In genomic region chr6:42978793-42979522, GRCh38 we compare ENCODE assay signal across 1 cellular context.
TF ChIP-seq lines count a peak whose summit lies in the region.

Gene PEX6 (minus strand): TSS chr6:42979181. CDS start chr6:42979150, 31 bp downstream.

TF ChIP-seq in K562, 482 proteins besides CTCF, POLR2A, EP300 and RAD21 (continued from another document and continues in another):
- TF ChIP-seq MTF1 (CRISPR knock-in tag; IDR thresholded peaks at IDR 0.05; ENCODE audit: borderline replicate concordance) (no peak), GTF2F1 (IDR thresholded peaks at IDR 0.05; ENCODE audit: low read depth, low read length) (peak; percentile 93), SIN3B (IDR thresholded peaks at IDR 0.05; ENCODE audit: low read depth) (peak; percentile 70; the same call in 1 of the 2 replicates), CREB3L1 (IDR thresholded peaks at IDR 0.05; ENCODE audit: borderline replicate concordance, low read depth) (peak; percentile 46; the same call in 1 of the 2 replicates), HDAC2 (IDR thresholded peaks at IDR 0.05) (peak; percentile 77; the same call in 1 of the 2 replicates), TEAD2 (tag; IDR thresholded peaks at IDR 0.05) (no peak), MTA2 (IDR thresholded peaks at IDR 0.05; ENCODE audit: low read depth) (no peak), WHSC1 (IDR thresholded peaks at IDR 0.05; ENCODE audit: low read length) (no peak), SMARCB1 (IDR thresholded peaks at IDR 0.05; ENCODE audit: insufficient read length, low read depth) (peak; percentile 51), ZNF395 (CRISPR knock-in tag; IDR thresholded peaks at IDR 0.05) (peak; percentile 75; the same call in 1 of the 2 replicates), ZBTB43 (CRISPR knock-in tag; IDR thresholded peaks at IDR 0.05) (0 out of 2 replicates have a peak, but pooled peaks have one; percentile 1), MAFF (IDR thresholded peaks at IDR 0.05; ENCODE audit: low read length) (peak; percentile 47), ZNF124 (CRISPR knock-in tag; IDR thresholded peaks at IDR 0.05) (no peak), NR2C1 (IDR thresholded peaks at IDR 0.05) (peak; percentile 31), NR2C1 (tag; IDR thresholded peaks at IDR 0.05) (peak; percentile 65; the same call in 1 of the 2 replicates), ATF7 (IDR thresholded peaks at IDR 0.05) (peak; percentile 74), CBX3 (IDR thresholded peaks at IDR 0.05; ENCODE audit: borderline replicate concordance in 1 of 2, low read length in 2 of 2) (peak in 1 of 2 experiments; percentile 53; a peak in 2 of 3 replicates), GMEB1 (CRISPR knock-in tag; IDR thresholded peaks at IDR 0.05) (peak; percentile 23; the same call in 1 of the 2 replicates), E2F4 (CRISPR knock-in tag; IDR thresholded peaks at IDR 0.05; ENCODE audit: low read depth) (0 out of 2 replicates have a peak, but pooled peaks have one; percentile 32), NRF1 (conservative IDR thresholded peaks at IDR 0.05 in 1 of 2, IDR thresholded peaks at IDR 0.05 in 1 of 2) (peak; percentile 83 to 87), SMAD2 (IDR thresholded peaks at IDR 0.05; ENCODE audit: low read depth, low read length) (no peak), MTA1 (IDR thresholded peaks at IDR 0.05; ENCODE audit: borderline replicate concordance) (0 out of 2 replicates have a peak, but pooled peaks have one; percentile 22), HNRNPLL (IDR thresholded peaks at IDR 0.05; ENCODE audit: low read depth, low read length, poor library complexity, severe bottlenecking) (peak; percentile 94), ZNF609 (CRISPR knock-in tag; IDR thresholded peaks at IDR 0.05; ENCODE audit: borderline replicate concordance) (peak; percentile 43; the same call in 1 of the 2 replicates), GABPA (tag; conservative IDR thresholded peaks at IDR 0.05; ENCODE audit: low read depth) (peak; percentile 97), HNRNPL (IDR thresholded peaks at IDR 0.05; ENCODE audit: low read depth, low read length) (peak; percentile 83; the same call in 1 of the 2 replicates), RBBP5 (IDR thresholded peaks at IDR 0.05; ENCODE audit: borderline replicate concordance, insufficient read depth, low read length, poor library complexity, severe bottlenecking) (peak; percentile 87), ZNF518B (CRISPR knock-in tag; IDR thresholded peaks at IDR 0.05) (no peak), MYC (IDR thresholded peaks at IDR 0.05; ENCODE audit: low read depth, low read length) (peak; percentile 94), MYC (CRISPR knock-in tag; IDR thresholded peaks at IDR 0.05; ENCODE audit: borderline replicate concordance, low read depth) (no peak; the same call in 1 of the 2 replicates), POLR2G (IDR thresholded peaks at IDR 0.05; ENCODE audit: low read depth, low read length) (peak; percentile 98), PRDM10 (IDR thresholded peaks at IDR 0.05; ENCODE audit: partially characterized antibody) (peak; percentile 86), ZSCAN32 (CRISPR knock-in tag; IDR thresholded peaks at IDR 0.05) (no peak), BRD9 (IDR thresholded peaks at IDR 0.05; ENCODE audit: low read depth, partially characterized antibody) (no peak), CBX8 (IDR thresholded peaks at IDR 0.05; ENCODE audit: borderline replicate concordance, extremely low read depth, low read depth, low read length, poor library complexity, severe bottlenecking) (no peak), SLC30A9 (CRISPR knock-in tag; IDR thresholded peaks at IDR 0.05) (no peak), KLF1 (tag; IDR thresholded peaks at IDR 0.05) (0 out of 2 replicates have a peak, but pooled peaks have one; percentile 35), NCOA1 (IDR thresholded peaks at IDR 0.05; ENCODE audit: low read depth) (peak; percentile 55; the same call in 1 of the 2 replicates), EP400 (IDR thresholded peaks at IDR 0.05) (peak; percentile 89)
